In the genomic region with DNA sequence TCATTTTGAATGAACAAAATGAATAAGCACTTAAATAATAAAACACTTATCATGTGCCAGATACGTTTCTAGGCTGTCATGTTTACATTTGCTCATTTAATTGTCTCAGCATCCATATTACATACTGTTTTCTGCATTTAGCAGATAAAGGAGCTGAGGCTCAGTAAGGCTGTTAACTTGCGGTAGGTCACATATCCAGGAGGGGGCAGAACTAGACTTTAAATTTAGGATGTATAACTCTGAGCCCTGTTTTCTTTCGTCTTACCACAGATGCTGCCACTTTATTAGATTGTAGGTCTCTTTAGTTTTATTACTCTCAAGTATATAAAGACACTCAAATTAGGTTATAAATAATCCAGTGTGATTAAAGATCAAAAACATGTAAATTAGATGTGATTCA, we compare ENCODE assay signal across 8 cellular contexts. TPM values are rescaled to one million over a fixed set of nuclear protein-coding genes. Genes with fewer than 3 reads are reported as not detected.
DNase-seq lines count a peak whose midpoint lies in the region; ATAC-seq and TF ChIP-seq lines count a peak whose summit lies in the region.

No MANE protein-coding gene starts in this region.

- H3K4me3 Mint-ChIP-seq in neural crest cell: no peak overlapping the region

- H3K27me3 Mint-ChIP-seq in neural crest cell (ENCODE audit: low read depth): no peaks in the 10 kb centered on the region

- in situ Hi-C loops in brain microvascular endothelial cell (cut with HindIII; ENCODE audit: low pct_ligation_motif_present, low sequenced_read_pairs): no loop called here

- no peak for ATAC-seq in GM18907 (IDR thresholded peaks at IDR 0.05; ENCODE audit: unreplicated experiment)
- no peak for ATAC-seq in GM19463 (IDR thresholded peaks at IDR 0.05; ENCODE audit: unreplicated experiment)

- H3K36me3 ChIP-seq in brain microvascular endothelial cell (replicated peaks): peaks cover 25% of the 10 kb centered on the region

- peak; percentile 57 for TF ChIP-seq CTCF in brain microvascular endothelial cell (IDR thresholded peaks at IDR 0.05; ENCODE audit: low read depth, low read length, missing control alignments)
- TF ChIP-seq CTCF in neural crest cell (conservative IDR thresholded peaks at IDR 0.05): peak; percentile 68

- peak in 4 of 6 experiments; percentile 3 to 53 (median 30) for DNase-seq in stimulated activated naive CD4-positive, alpha-beta T cell (lab: John Stamatoyannopoulos, UW)
- DNase-seq in stimulated activated naive CD4-positive, alpha-beta T cell treated with Interleukin-2 at 50 U/mL for 16 hours (lab: John Stamatoyannopoulos, UW): no peak
- peak; percentile 9 for DNase-seq in MV-4-11 (lab: John Stamatoyannopoulos, UW)
- no peak for DNase-seq in brain microvascular endothelial cell
- no peak for DNase-seq in neural crest cell (ENCODE audit: low read depth, low spot score)
- DNase-seq in COLO668 (lab: John Stamatoyannopoulos, UW; ENCODE audit: unreplicated experiment): no peak

- H3K36me3 Mint-ChIP-seq in neural crest cell (ENCODE audit: low read depth): no peaks in the 10 kb centered on the region

- H3K27ac Mint-ChIP-seq in neural crest cell (ENCODE audit: unreplicated experiment): no peak overlapping the region

- no peaks in the 10 kb centered on the region for H3K27me3 ChIP-seq in brain microvascular endothelial cell (replicated peaks)

- no peaks in the 10 kb centered on the region for H3K9me3 Mint-ChIP-seq in neural crest cell

- no peak overlapping the region for H3K4me3 ChIP-seq in brain microvascular endothelial cell (ENCODE audit: low read depth, low read length)

- no peak overlapping the region for H3K27ac ChIP-seq in brain microvascular endothelial cell

- no peaks in the 10 kb centered on the region for H3K4me1 Mint-ChIP-seq in neural crest cell

RNA-seq across cellular contexts. Expression of a gene that starts 17.7 kb away (rescaled TPM):
- 4.1 and 5.4 TPM in 2 replicates for total RNA-seq in neural crest cell

RNA-seq across cellular contexts. Expression of a gene that starts 17.9 kb away (rescaled TPM):
- 7.8 and 10.6 TPM in 2 replicates for total RNA-seq in neural crest cell

RNA-seq across cellular contexts. Expression of a gene that starts 29.6 kb away (rescaled TPM):
- 42.9 and 43.4 TPM in 2 replicates for total RNA-seq in neural crest cell

RNA-seq across cellular contexts. Expression of a gene that starts 59.4 kb away (rescaled TPM):
- 7.3 and 7.6 TPM in 2 replicates for total RNA-seq in neural crest cell

Comparison
In these comparisons a context has a peak if more than half of its experiments do, and no peak if none do; other contexts are left out.
1. DNase-seq: peak in stimulated activated naive CD4-positive, alpha-beta T cell (4 of 6) and MV-4-11 (single experiment); none in stimulated activated naive CD4-positive, alpha-beta T cell treated with Interleukin-2 at 50 U/mL for 16 hours (single experiment), brain microvascular endothelial cell (single experiment), neural crest cell (single experiment) and COLO668 (single experiment).